Comparison of ENCODE assay signal across 14 cellular contexts in genomic region chr17:38894276-38894675, GRCh38. TPM values are rescaled to one million over a fixed set of nuclear protein-coding genes. Genes with fewer than 3 reads are reported as not detected.
DNase-seq lines count a peak whose midpoint lies in the region; ATAC-seq and TF ChIP-seq lines count a peak whose summit lies in the region.
"Had no signal": no experiment of that assay in that cellular context is flagged by ENCODE, and none has a peak within 500 bp of the region (broad histone marks: within the 10 kb centered on the region; RNA-seq: fewer than 3 reads in every experiment).

No MANE protein-coding gene starts in this region.

- H3K9me3 Mint-ChIP-seq in CD4-positive, CD25-positive, alpha-beta regulatory T cell: no peaks in the 10 kb centered on the region

- H3K79me2 ChIP-seq in PC-9 (ENCODE audit: low read depth): peaks cover 88% of the 10 kb centered on the region

- no peaks in the 10 kb centered on the region for H3K27me3 ChIP-seq in CD4-positive, CD25-positive, alpha-beta regulatory T cell (ENCODE audit: control insufficient read depth, insufficient read depth, low read length)
- H3K27me3 ChIP-seq in PC-9 (ENCODE audit: insufficient read depth, low read depth) (no peaks in the 10 kb centered on the region), dorsolateral prefrontal cortex (no peaks in the 10 kb centered on the region), psoas muscle (ENCODE audit: insufficient read depth in 3 of 3, low read length in 2 of 3) (no peaks in the 10 kb centered on the region), A673 (replicated peaks; ENCODE audit: insufficient read depth, low read depth, low read length, poor library complexity) (no peaks in the 10 kb centered on the region)

- DNase-seq in CD4-positive, CD25-positive, alpha-beta regulatory T cell: no peak
- DNase-seq in PC-9 (no peak), dorsolateral prefrontal cortex (no peak), psoas muscle (no peak), A673 (ENCODE audit: low spot score) (no peak), OCI-M1 (lab: John Stamatoyannopoulos, UW) (no peak), COLO829 (ENCODE audit: low spot score) (no peak)
- DNase-seq: cortex of kidney, DMS79, GOT3, NCI-H1105, occipital lobe had no signal

- H3K9me3 ChIP-seq in CD4-positive, CD25-positive, alpha-beta regulatory T cell (ENCODE audit: control insufficient read depth in 2 of 2, low read length in 2 of 2): no peaks in the 10 kb centered on the region
- H3K9me3 ChIP-seq in PC-9 (ENCODE audit: insufficient read depth, low read depth) (no peaks in the 10 kb centered on the region), psoas muscle (no peaks in the 10 kb centered on the region), A673 (ENCODE audit: low read depth, low read length, poor library complexity, severe bottlenecking) (no peaks in the 10 kb centered on the region)

- POLR2A ChIA-PET in PC-9 (lab: Charles Lee; ENCODE audit: unreplicated experiment): no interaction called here
- POLR2A ChIA-PET in A673 (lab: Charles Lee; ENCODE audit: low non-redundant PET): no interaction called here

- CTCF ChIA-PET in PC-9 (lab: Charles Lee) (no interaction called here), A673 (lab: Charles Lee) (no interaction called here)

- H2AFZ ChIP-seq in PC-9: no peak overlapping the region

- H4K20me1 ChIP-seq in PC-9 (ENCODE audit: insufficient read depth): peaks cover 40% of the 10 kb centered on the region

- no peaks in the 10 kb centered on the region for H3K9me2 ChIP-seq in PC-9 (ENCODE audit: insufficient read depth)

- peaks cover 54% of the 10 kb centered on the region for H3F3A ChIP-seq in PC-9 (ENCODE audit: insufficient read depth, low read depth)

- H3K4me1 ChIP-seq in CD4-positive, CD25-positive, alpha-beta regulatory T cell (ENCODE audit: control insufficient read depth, insufficient read depth, low read length, poor library complexity, severe bottlenecking): peaks cover 84% of the 10 kb centered on the region
- peaks cover 52% of the 10 kb centered on the region for H3K4me1 ChIP-seq in PC-9 (replicated peaks; ENCODE audit: insufficient read depth)
- peaks cover 35% of the 10 kb centered on the region for H3K4me1 ChIP-seq in psoas muscle
- no peaks in the 10 kb centered on the region for H3K4me1 ChIP-seq in A673 (ENCODE audit: insufficient read depth, low read length, poor library complexity, severe bottlenecking)

- peaks cover 16 to 85% (median 39%) of the 10 kb centered on the region in 4 donors for H3K4me1 Mint-ChIP-seq in CD4-positive, CD25-positive, alpha-beta regulatory T cell

- peak overlapping the region in 2 of 3 donors; percentile 49 to 56 for H3K27ac Mint-ChIP-seq in CD4-positive, CD25-positive, alpha-beta regulatory T cell

- H3K4me3 Mint-ChIP-seq in CD4-positive, CD25-positive, alpha-beta regulatory T cell: peak overlapping the region in 2 of 4 donors; percentile 24 to 47

- H3K4me2 ChIP-seq in PC-9: no peak overlapping the region

- intact Hi-C loops in PC-9 (cut with micrococcal nuclease; ENCODE audit: unreplicated experiment): no loop called here
- intact Hi-C loops in dorsolateral prefrontal cortex (cut with DNase I): no loop called here
- intact Hi-C loops in psoas muscle (cut with DNase I): no loop called here
- intact Hi-C loops in A673 (cut with micrococcal nuclease; ENCODE audit: unreplicated experiment): no loop called here

- no peak overlapping the region for H3K4me3 ChIP-seq in CD4-positive, CD25-positive, alpha-beta regulatory T cell (ENCODE audit: low read depth, low read length)
- H3K4me3 ChIP-seq in PC-9 (no peak overlapping the region), dorsolateral prefrontal cortex (no peak overlapping the region), psoas muscle (no peak overlapping the region), A673 (ENCODE audit: low read depth, low read length, poor library complexity, severe bottlenecking) (no peak overlapping the region)

- peak overlapping the region; percentile 65 for H3K27ac ChIP-seq in CD4-positive, CD25-positive, alpha-beta regulatory T cell (ENCODE audit: insufficient read depth, low read length, poor library complexity, severe bottlenecking)
- 0 out of 2 replicates have a peak overlapping the region, but pooled peaks have one; percentile 23 for H3K27ac ChIP-seq in PC-9
- peak overlapping the region in 50 of 59 donors; percentile 3 to 85 (median 64) for H3K27ac ChIP-seq in dorsolateral prefrontal cortex
- peak overlapping the region; percentile 50 for H3K27ac ChIP-seq in psoas muscle
- no peak overlapping the region for H3K27ac ChIP-seq in A673 (ENCODE audit: low read depth, low read length, poor library complexity, severe bottlenecking)

- peaks cover 49% of the 10 kb centered on the region for H3K36me3 ChIP-seq in CD4-positive, CD25-positive, alpha-beta regulatory T cell (ENCODE audit: control insufficient read depth, insufficient read depth, low read length)
- H3K36me3 ChIP-seq in PC-9 (ENCODE audit: low read depth): peaks cover 25% of the 10 kb centered on the region; the same call in 1 of the 2 replicates
- peaks cover 0 to 36% of the 10 kb centered on the region in 2 donors for H3K36me3 ChIP-seq in psoas muscle (ENCODE audit: insufficient read depth in 1 of 2, low read depth in 1 of 2)
- peaks cover 5% of the 10 kb centered on the region for H3K36me3 ChIP-seq in A673 (ENCODE audit: insufficient read depth, low read length, poor library complexity, severe bottlenecking)

- no peak for TF ChIP-seq CTCF in PC-9 (conservative IDR thresholded peaks at IDR 0.05)
- TF ChIP-seq CTCF in dorsolateral prefrontal cortex (IDR thresholded peaks at IDR 0.05 in 54 of 56, conservative IDR thresholded peaks at IDR 0.05 in 2 of 56; ENCODE audit: low read depth in 1 of 56, partially characterized antibody in 56 of 56): no peak
- TF ChIP-seq CTCF in psoas muscle (IDR thresholded peaks at IDR 0.05): no peak
- TF ChIP-seq CTCF in A673 (conservative IDR thresholded peaks at IDR 0.05; ENCODE audit: low read depth, low read length): no peak

- H3K27me3 Mint-ChIP-seq in CD4-positive, CD25-positive, alpha-beta regulatory T cell: no peaks in the 10 kb centered on the region

- BruUV-seq in PC-9 (replicated peaks; lab: Mats Ljungman, UMichigan): no TSS peak
- BruUV-seq in A673 (replicated peaks; lab: Mats Ljungman, UMichigan): no TSS peak

- H3K36me3 Mint-ChIP-seq in CD4-positive, CD25-positive, alpha-beta regulatory T cell: peaks cover 13% of the 10 kb centered on the region

- 39 to 42% (median 41%) methylated on average over 7 of the region's 7 CpGs for WGBS in psoas muscle, 3 donors

- no peak for ATAC-seq in CD4-positive, CD25-positive, alpha-beta regulatory T cell (ENCODE audit: low read depth in 2 of 2)
- no peak for ATAC-seq in psoas muscle
- ATAC-seq in HG02571 (IDR thresholded peaks at IDR 0.05; ENCODE audit: unreplicated experiment): no peak
- ATAC-seq: Panc1 had no signal

RNA-seq across cellular contexts. Expression of gene LASP1, which starts 24.4 kb away (rescaled TPM):
- 154 TPM for total RNA-seq in CD4-positive, CD25-positive, alpha-beta regulatory T cell
- 10 to 100 TPM; 50.3 to 77.3 (median 62.8) TPM for polyA plus RNA-seq in CD4-positive, CD25-positive, alpha-beta regulatory T cell
- total RNA-seq in PC-9 (2021) (220 and 309 TPM in 2 replicates), dorsolateral prefrontal cortex (100 to 1,000 TPM in 14 of 120 experiments, 10 to 100 TPM in 106; 54.6 to 125 (median 90.0) TPM), psoas muscle (10 to 100 TPM; 14.6 to 20.1 (median 17.2) TPM), A673 (2021) (76.9 and 78.3 TPM in 2 replicates)
- 10 to 100 TPM in 2 of 3 donors, 1 to 10 TPM in 1; 8.6 to 14.0 (median 10.9) TPM for polyA plus RNA-seq in psoas muscle

RNA-seq across cellular contexts. Expression of gene RPL23, which starts 40.8 kb away (rescaled TPM):
- 1,411 TPM for total RNA-seq in CD4-positive, CD25-positive, alpha-beta regulatory T cell
- 1,000 to 10,000 TPM; 1,034 to 1,357 (median 1,206) TPM for polyA plus RNA-seq in CD4-positive, CD25-positive, alpha-beta regulatory T cell
- total RNA-seq in PC-9 (2021) (1,146 and 1,262 TPM in 2 replicates), dorsolateral prefrontal cortex (100 to 1,000 TPM; 239 to 571 (median 364) TPM), psoas muscle (1,000 to 10,000 TPM in 1 of 4 donors, 100 to 1,000 TPM in 3; 816 to 1,006 (median 921) TPM), A673 (2021) (764 and 879 TPM in 2 replicates)
- 1,000 to 10,000 TPM; 1,675 to 2,332 (median 1,765) TPM for polyA plus RNA-seq in psoas muscle
